In genomic region chr7:112430649-112431048, GRCh38 we compare ENCODE assay signal across 26 cellular contexts. TPM values are rescaled to one million over a fixed set of nuclear protein-coding genes. Genes with fewer than 3 reads are reported as not detected.
A peak's percentile ranks its signal among the peaks of the same experiment; 100 is the strongest.
DNase-seq lines count a peak whose midpoint lies in the region; ATAC-seq, FAIRE-seq and TF ChIP-seq lines count a peak whose summit lies in the region.
"Had no signal": no experiment of that assay in that cellular context is flagged by ENCODE, and none has a peak within 500 bp of the region (broad histone marks: within the 10 kb centered on the region; RNA-seq: fewer than 3 reads in every experiment).

No MANE protein-coding gene starts in this region.

- H3K79me2 ChIP-seq in GM23338 (replicated peaks; ENCODE audit: insufficient read depth) (no peaks in the 10 kb centered on the region), K562 (ENCODE audit: control insufficient read depth, insufficient read depth, low read length) (no peaks in the 10 kb centered on the region), trophoblast cell (ENCODE audit: control insufficient read depth, insufficient read depth, low read length, poor library complexity) (no peaks in the 10 kb centered on the region), H9 (ENCODE audit: insufficient read depth, low read length) (no peaks in the 10 kb centered on the region)

- H4K91ac ChIP-seq in trophoblast cell (ENCODE audit: low read depth, low read length) = no peak overlapping the region
- no peak overlapping the region for H4K91ac ChIP-seq in H9 (ENCODE audit: insufficient read length, low read depth, low read length)
- H4K91ac ChIP-seq in neuronal stem cell (ENCODE audit: low read depth, low read length, poor library complexity) = no peak overlapping the region

- no peak overlapping the region for H3T11ph ChIP-seq in H9 (ENCODE audit: low read length)

- DNase-seq in GM23338 (ENCODE audit: low spot score) = no peak
- no peak for DNase-seq in K562 (ENCODE audit: extremely low read depth in 1 of 4, low spot score in 3 of 4)
- no peak for DNase-seq in trophoblast cell
- DNase-seq in H9 = no peak
- no peak for DNase-seq in neuronal stem cell (ENCODE audit: low spot score)
- no peak for DNase-seq in NCI-H526 (lab: John Stamatoyannopoulos, UW)
- DNase-seq: 8988T; ACHN; BE2C; CD4-positive, alpha-beta memory T cell; CD8-positive, alpha-beta memory T cell; COR-L47; DMS 273 treated with DMSO at 0.1 percent for 48 hours; DMS153; DMS53; DMS79; DND-41; EL; GDM1 had no signal

- H3K27ac ChIP-seq in BLaER1 treated with 17β-estradiol and CSF1 and Interleukin-3, amounts not matched to agents 10 nM and 100 nM = 0 out of 22 replicates have a peak overlapping the region, but pooled peaks of 1 of the 11 experiments have one; percentile 0
- no peak overlapping the region for H3K27ac ChIP-seq in GM23338 (ENCODE audit: low read depth)
- H3K27ac ChIP-seq in K562 (ENCODE audit: extremely low read depth, low read depth, low read length) = no peak overlapping the region
- no peak overlapping the region for H3K27ac ChIP-seq in trophoblast cell (ENCODE audit: low read depth, low read length)
- H3K27ac ChIP-seq in H9 (ENCODE audit: insufficient read length, low read depth, low read length) = no peak overlapping the region
- H3K27ac ChIP-seq in neuronal stem cell (replicated peaks; ENCODE audit: low read length) = no peak overlapping the region
- H3K27ac ChIP-seq: BLaER1, C4-2B had no signal

- no peak for TF ChIP-seq RAD21 in K562 (CRISPR knock-in tag; conservative IDR thresholded peaks at IDR 0.05 in 1 of 2, IDR thresholded peaks at IDR 0.05 in 1 of 2)

- no peak overlapping the region for H4K5ac ChIP-seq in H9 (ENCODE audit: insufficient read length, low read depth, low read length)

- no peak overlapping the region for H3K4ac ChIP-seq in trophoblast cell (ENCODE audit: low read depth, low read length)
- no peak overlapping the region for H3K4ac ChIP-seq in H9 (ENCODE audit: low read depth, low read length)
- no peak overlapping the region for H3K4ac ChIP-seq in neuronal stem cell (ENCODE audit: low read length)

- no peak overlapping the region for H3K27ac Mint-ChIP-seq in GM23338
- no peak overlapping the region for H3K27ac Mint-ChIP-seq in H9
- H3K27ac Mint-ChIP-seq: CD4-positive, alpha-beta memory T cell; CD8-positive, alpha-beta memory T cell had no signal

- H3K18ac ChIP-seq in trophoblast cell (ENCODE audit: low read length) = no peak overlapping the region
- H3K18ac ChIP-seq in H9 (ENCODE audit: insufficient read length, low read depth, low read length) = no peak overlapping the region
- no peak overlapping the region for H3K18ac ChIP-seq in neuronal stem cell (ENCODE audit: low read length)

- H2BK15ac ChIP-seq in H9 (ENCODE audit: low read depth, low read length) = no peak overlapping the region
- H2BK15ac ChIP-seq in neuronal stem cell (ENCODE audit: low read length) = no peak overlapping the region

- H3K27me3 ChIP-seq in BLaER1 treated with 17β-estradiol and CSF1 and Interleukin-3, amounts not matched to agents 10 nM and 100 nM = no peaks in the 10 kb centered on the region
- H3K27me3 ChIP-seq in GM23338 (ENCODE audit: insufficient read depth) (no peaks in the 10 kb centered on the region), K562 (ENCODE audit: control insufficient read depth in 2 of 2, insufficient read depth in 2 of 2, low read length in 2 of 2) (peaks cover 8% of the 10 kb centered on the region in 2 experiments; a peak in 3 of 5 replicates), trophoblast cell (ENCODE audit: insufficient read depth, low read length) (no peaks in the 10 kb centered on the region), H9 (ENCODE audit: insufficient read depth, low read length) (no peaks in the 10 kb centered on the region), neuronal stem cell (ENCODE audit: control insufficient read depth in 3 of 3, insufficient read depth in 3 of 3, low read depth in 1 of 3, low read length in 3 of 3) (no peaks in the 10 kb centered on the region)
- H3K27me3 ChIP-seq: BE2C, BLaER1 had no signal

- FAIRE-seq in K562 (lab: Jason Lieb, UNC) = no peak
- FAIRE-seq: A204.1, GM12891, GM19239 had no signal

- peak overlapping the region in 8 of 11 experiments; percentile 4 to 35 (median 12); a peak in 10 of 22 replicates for H3K4me2 ChIP-seq in BLaER1 treated with 17β-estradiol and CSF1 and Interleukin-3, amounts not matched to agents 10 nM and 100 nM
- H3K4me2 ChIP-seq in GM23338 = no peak overlapping the region
- H3K4me2 ChIP-seq in K562 (ENCODE audit: insufficient read depth, low read length) = no peak overlapping the region
- H3K4me2 ChIP-seq in trophoblast cell (ENCODE audit: low read length) = no peak overlapping the region
- H3K4me2 ChIP-seq in H9 (ENCODE audit: insufficient read depth, insufficient read length, low read length) = no peak overlapping the region
- H3K4me2 ChIP-seq in neuronal stem cell (ENCODE audit: insufficient read depth, low read length, poor library complexity, severe bottlenecking) = no peak overlapping the region
- H3K4me2 ChIP-seq: BLaER1 had no signal

- 2% methylated on average over 2 of the region's 2 CpGs for WGBS in K562 (ENCODE audit: insufficient coverage, low coverage, missing lambda C conversion rate)
- WGBS in trophoblast cell (ENCODE audit: extremely low coverage, insufficient coverage, insufficient read length) = no CpG with 5 or more reads among the region's 2 CpGs
- no CpG with 5 or more reads among the region's 2 CpGs for WGBS in H9 (ENCODE audit: extremely low coverage, insufficient read length, low lambda C conversion rate)
- WGBS in neuronal stem cell (ENCODE audit: extremely low coverage in 2 of 2, insufficient read length in 2 of 2, insufficient replicate concordance in 1 of 2), 2 donors = no CpG with 5 or more reads among the region's 2 CpGs

- H3K79me1 ChIP-seq in trophoblast cell (ENCODE audit: low read length) (no peaks in the 10 kb centered on the region), H9 (ENCODE audit: insufficient read depth, low read depth, low read length, poor library complexity, severe bottlenecking) (no peaks in the 10 kb centered on the region), neuronal stem cell (ENCODE audit: low read depth, low read length) (no peaks in the 10 kb centered on the region)

- peaks cover 6% of the 10 kb centered on the region for H3K27me3 Mint-ChIP-seq in GM23338 (ENCODE audit: insufficient read depth, low read depth, poor library complexity)
- H3K27me3 Mint-ChIP-seq in H9 (ENCODE audit: low read depth) = no peaks in the 10 kb centered on the region
- H3K27me3 Mint-ChIP-seq: CD8-positive, alpha-beta memory T cell had no signal

- H2BK20ac ChIP-seq in H9 (ENCODE audit: low read depth, low read length, poor library complexity, severe bottlenecking) = no peak overlapping the region

- peaks cover 10 to 33% (median 29%) of the 10 kb centered on the region in 10 experiments; a peak in 19 of 20 replicates for H3K4me1 ChIP-seq in BLaER1 treated with 17β-estradiol and CSF1 and Interleukin-3, amounts not matched to agents 10 nM and 100 nM
- peaks cover 10% of the 10 kb centered on the region; the same call in 1 of the 2 replicates for H3K4me1 ChIP-seq in GM23338 (ENCODE audit: insufficient read depth)
- peaks cover 0 to 3% of the 10 kb centered on the region in 2 experiments; a peak in 1 of 5 replicates for H3K4me1 ChIP-seq in K562 (replicated peaks in 1 of 2; ENCODE audit: control insufficient read depth in 2 of 2, insufficient read depth in 2 of 2, low read length in 2 of 2)
- peaks cover 2% of the 10 kb centered on the region in 2 experiments for H3K4me1 ChIP-seq in trophoblast cell (ENCODE audit: control insufficient read depth in 1 of 2, insufficient read depth in 2 of 2, low read length in 2 of 2)
- no peaks in the 10 kb centered on the region; the same call in 1 of the 2 replicates for H3K4me1 ChIP-seq in H9 (ENCODE audit: insufficient read depth, low read length)
- H3K4me1 ChIP-seq in neuronal stem cell (ENCODE audit: control insufficient read depth in 2 of 2, insufficient read depth in 1 of 2, low read depth in 1 of 2, low read length in 2 of 2) = peaks cover 2 to 6% of the 10 kb centered on the region in 2 donors
- H3K4me1 ChIP-seq: BE2C had no signal

- TF ChIP-seq POLR2A in K562 (conservative IDR thresholded peaks at IDR 0.05) = no peak

- H3K14ac ChIP-seq in trophoblast cell (ENCODE audit: low read length) (no peak overlapping the region), H9 (ENCODE audit: insufficient read depth, low read length) (no peak overlapping the region), neuronal stem cell (ENCODE audit: low read length) (no peak overlapping the region)

- H3K36me3 Mint-ChIP-seq in GM23338 (ENCODE audit: low read depth) (peaks cover 3% of the 10 kb centered on the region; the same call in 1 of the 3 replicates), H9 (ENCODE audit: insufficient read depth in 1 of 3, low read depth in 3 of 3) (no peaks in the 10 kb centered on the region)
- H3K36me3 Mint-ChIP-seq: CD4-positive, alpha-beta memory T cell; CD8-positive, alpha-beta memory T cell had no signal

- TF ChIP-seq EP300 in K562 (IDR thresholded peaks at IDR 0.05; ENCODE audit: low read length) = no peak

- no peak overlapping the region for H4K12ac ChIP-seq in trophoblast cell (ENCODE audit: low read depth, low read length)

- no peak overlapping the region for H2BK120ac ChIP-seq in trophoblast cell (ENCODE audit: insufficient read depth, low read length, poor library complexity)
- no peak overlapping the region for H2BK120ac ChIP-seq in H9 (ENCODE audit: low read depth, low read length, poor library complexity, severe bottlenecking)
- no peak overlapping the region for H2BK120ac ChIP-seq in neuronal stem cell (ENCODE audit: low read depth, low read length)

- ATAC-seq in GM23338 = peak; percentile 68
- ATAC-seq in K562 = peak; percentile 26; the same call in 1 of the 3 replicates

- no peaks in the 10 kb centered on the region for H3K23me2 ChIP-seq in H9 (ENCODE audit: insufficient read length, low read depth, low read length, poor library complexity, severe bottlenecking)

- TF ChIP-seq CTCF in GM23338 (conservative IDR thresholded peaks at IDR 0.05; ENCODE audit: low read depth in 2 of 2) (no peak), K562 (IDR thresholded peaks at IDR 0.05 in 2 of 3, conservative IDR thresholded peaks at IDR 0.05 in 1 of 3; ENCODE audit: insufficient read depth in 2 of 3, low read depth in 1 of 3, low read length in 3 of 3) (no peak), H9 (conservative IDR thresholded peaks at IDR 0.05) (no peak)

- no peaks in the 10 kb centered on the region for H3F3A ChIP-seq in GM23338 (replicated peaks; ENCODE audit: low read depth)

- POLR2A ChIA-PET in K562 (lab: Yijun Ruan, JAX) = no interaction called here

- H3K4me3 Mint-ChIP-seq in GM23338 (no peak overlapping the region), H9 (no peak overlapping the region)
- H3K4me3 Mint-ChIP-seq: CD4-positive, alpha-beta memory T cell; CD8-positive, alpha-beta memory T cell had no signal

- H3K4me1 Mint-ChIP-seq in GM23338 (peaks cover 20% of the 10 kb centered on the region), H9 (peaks cover 12 to 21% of the 10 kb centered on the region in 2 experiments)
- H3K4me1 Mint-ChIP-seq: CD4-positive, alpha-beta memory T cell; CD8-positive, alpha-beta memory T cell had no signal

- no peaks in the 10 kb centered on the region for H3K9me3 Mint-ChIP-seq in GM23338
- no peaks in the 10 kb centered on the region; a peak in 1 of 5 replicates for H3K9me3 Mint-ChIP-seq in H9
- H3K9me3 Mint-ChIP-seq: CD4-positive, alpha-beta memory T cell; CD8-positive, alpha-beta memory T cell had no signal

- H3K9me1 ChIP-seq in K562 (ENCODE audit: control insufficient read depth, insufficient read depth, low read length) = no peaks in the 10 kb centered on the region

- 0 out of 22 replicates have a peak, but pooled peaks cover 0 to 2% (median 0%) of the 10 kb centered on the region in 11 experiments for H3K36me3 ChIP-seq in BLaER1 treated with 17β-estradiol and CSF1 and Interleukin-3, amounts not matched to agents 10 nM and 100 nM
- H3K36me3 ChIP-seq in GM23338 (ENCODE audit: insufficient read depth) (no peaks in the 10 kb centered on the region), K562 (ENCODE audit: control insufficient read depth, insufficient read depth, low read length) (no peaks in the 10 kb centered on the region), trophoblast cell (ENCODE audit: control insufficient read depth in 1 of 2, insufficient read depth in 2 of 2, low read length in 2 of 2) (no peaks in the 10 kb centered on the region), neuronal stem cell (replicated peaks in 1 of 2; ENCODE audit: control insufficient read depth in 2 of 2, insufficient read depth in 2 of 2, low read length in 2 of 2) (no peaks in the 10 kb centered on the region)
- H3K36me3 ChIP-seq: BE2C, BLaER1 had no signal

- no peak overlapping the region for H3K9ac ChIP-seq in BLaER1 treated with 17β-estradiol and CSF1 and Interleukin-3, amounts not matched to agents 10 nM and 100 nM
- H3K9ac ChIP-seq in K562 (ENCODE audit: insufficient read depth in 1 of 2, low read depth in 2 of 2, low read length in 2 of 2) (no peak overlapping the region), trophoblast cell (ENCODE audit: low read length) (no peak overlapping the region), H9 (ENCODE audit: extremely low read depth, insufficient read length, low read length) (no peak overlapping the region), neuronal stem cell (ENCODE audit: low read depth, low read length, poor library complexity) (no peak overlapping the region)
- H3K9ac ChIP-seq: BLaER1 had no signal

- BruUV-seq in K562 (replicated peaks; lab: Mats Ljungman, UMichigan) = no TSS peak

- H2AK5ac ChIP-seq in trophoblast cell (ENCODE audit: low read length) (no peak overlapping the region), H9 (ENCODE audit: insufficient read length, low read length) (no peak overlapping the region), neuronal stem cell (ENCODE audit: low read depth, low read length) (no peak overlapping the region)

- intact Hi-C loops in K562 (cut with micrococcal nuclease) = no loop called here

- H3K9me2 ChIP-seq in GM23338 (ENCODE audit: insufficient read depth) = no peaks in the 10 kb centered on the region

- no peaks in the 10 kb centered on the region for H3K9me3 ChIP-seq in BLaER1 treated with 17β-estradiol and CSF1 and Interleukin-3, amounts not matched to agents 10 nM and 100 nM (replicated peaks in 1 of 11)
- H3K9me3 ChIP-seq in K562 (replicated peaks; ENCODE audit: control insufficient read depth, insufficient read depth, low read depth, low read length) = no peaks in the 10 kb centered on the region
- peaks cover 2% of the 10 kb centered on the region for H3K9me3 ChIP-seq in trophoblast cell (ENCODE audit: insufficient read depth, low read depth, low read length)
- H3K9me3 ChIP-seq in H9 (ENCODE audit: control insufficient read depth, low read depth, low read length) = no peaks in the 10 kb centered on the region
- H3K9me3 ChIP-seq in neuronal stem cell (replicated peaks in 1 of 2; ENCODE audit: control insufficient read depth in 2 of 2, insufficient read depth in 1 of 2, low read depth in 1 of 2, low read length in 2 of 2) = peaks cover 0 to 8% of the 10 kb centered on the region in 2 donors
- H3K9me3 ChIP-seq: BE2C, BLaER1 had no signal

- H2BK5ac ChIP-seq in trophoblast cell (ENCODE audit: low read depth, low read length, poor library complexity) (no peak overlapping the region), H9 (ENCODE audit: insufficient read length, low read length) (no peak overlapping the region), neuronal stem cell (ENCODE audit: low read length) (no peak overlapping the region)

- H4K8ac ChIP-seq in trophoblast cell (ENCODE audit: low read depth, low read length) (no peak overlapping the region), H9 (replicated peaks; ENCODE audit: insufficient read length, low read depth, low read length) (no peak overlapping the region), neuronal stem cell (ENCODE audit: low read depth, low read length) (no peak overlapping the region)

- H4K20me1 ChIP-seq in BLaER1 treated with 17β-estradiol and CSF1 and Interleukin-3, amounts not matched to agents 10 nM and 100 nM = no peaks in the 10 kb centered on the region
- H4K20me1 ChIP-seq in GM23338 (replicated peaks; ENCODE audit: insufficient read depth) = no peaks in the 10 kb centered on the region
- H4K20me1 ChIP-seq in K562 (replicated peaks; ENCODE audit: control insufficient read depth, insufficient read depth, low read length) = no peaks in the 10 kb centered on the region
- no peaks in the 10 kb centered on the region for H4K20me1 ChIP-seq in H9 (ENCODE audit: control insufficient read depth, insufficient read depth, insufficient read length)
- H4K20me1 ChIP-seq: BLaER1 had no signal

- H3K4me3 ChIP-seq in BLaER1 treated with 17β-estradiol and CSF1 and Interleukin-3, amounts not matched to agents 10 nM and 100 nM = no peak overlapping the region
- no peak overlapping the region for H3K4me3 ChIP-seq in GM23338
- H3K4me3 ChIP-seq in K562 = no peak overlapping the region
- H3K4me3 ChIP-seq in trophoblast cell (ENCODE audit: low read depth, low read length) = no peak overlapping the region
- H3K4me3 ChIP-seq in neuronal stem cell (ENCODE audit: low read length in 2 of 2) = no peak overlapping the region
- H3K4me3 ChIP-seq: BLaER1 had no signal

- CTCF ChIA-PET in K562 (lab: Yijun Ruan, JAX; ENCODE audit: low intra/inter-chr PET ratio) = no interaction called here

- H3K23ac ChIP-seq in trophoblast cell (ENCODE audit: low read length) (no peak overlapping the region), H9 (ENCODE audit: insufficient read length, low read depth, low read length) (no peak overlapping the region), neuronal stem cell (ENCODE audit: low read depth, low read length, poor library complexity) (no peak overlapping the region)

- peak overlapping the region; percentile 53 for H2BK12ac ChIP-seq in trophoblast cell (ENCODE audit: low read length)
- H2BK12ac ChIP-seq in H9 (ENCODE audit: insufficient read length, low read depth, low read length) = no peak overlapping the region
- no peak overlapping the region for H2BK12ac ChIP-seq in neuronal stem cell (ENCODE audit: low read length)

- H2AFZ ChIP-seq in GM23338 (no peak overlapping the region), K562 (ENCODE audit: low read depth, low read length) (no peak overlapping the region), trophoblast cell (ENCODE audit: insufficient read depth, low read length, poor library complexity) (no peak overlapping the region), H9 (ENCODE audit: low read length) (no peak overlapping the region), neuronal stem cell (ENCODE audit: low read length) (no peak overlapping the region)

- in situ Hi-C loops in K562 (cut with MboI) = no loop called here

- H3K56ac ChIP-seq in H9 (ENCODE audit: insufficient read length, low read depth, low read length) = no peak overlapping the region

RNA-seq across cellular contexts. Expression of gene IFRD1, which starts 19.6 kb away (rescaled TPM):
- 73.6 TPM in 2 replicates for total RNA-seq in GM23338 (2014; rRNA removed; shearing (Covaris generic))
- polyA plus RNA-seq in GM23338 (2016; fragmentation: Nextera tagmentation; extraction: Ambion mirVana) (59.6 and 69.6 TPM in 2 replicates), K562 (2011; rRNA removed) (52.6 and 81.8 TPM in 2 replicates), K562 (2014; fragmentation: Illumina TruSeq; extraction: Trizol) (66.8 and 73.3 TPM in 2 replicates), K562 (2014; fragmentation: Nextera tagmentation; extraction: Ambion mirVana) (10 to 100 TPM; 27.6 to 37.0 TPM), K562 (2014; rRNA removed) (70.4 and 79.2 TPM in 2 replicates)
- 79.3 and 178 TPM in 2 replicates for total RNA-seq in K562 (2011; cell fraction: chromatin; rRNA removed; ENCODE audit: low replicate concordance)
- total RNA-seq in K562 (2011; cell fraction: nucleolus; rRNA removed) = 42.2 and 49.9 TPM in 2 replicates
- total RNA-seq in K562 (2011; cell fraction: nucleoplasm; rRNA removed) = 76.4 and 120 TPM in 2 replicates
- total RNA-seq in K562 (2014; rRNA removed) (66.8 and 77.8 TPM in 2 replicates), K562 (2014; rRNA removed; fragmentation: Illumina TruSeq; extraction: Trizol) (73.1 and 76.1 TPM in 2 replicates), K562 (2015; rRNA removed; fragmentation: Illumina TruSeq; extraction: Trizol) (68.1 and 68.7 TPM in 2 replicates), K562 (2021) (74.2 and 75.3 TPM in 2 replicates), H9 (2021) (60.6 and 67.8 TPM in 2 replicates)
- polyA plus RNA-seq in K562 (2011; cell fraction: cytosol; rRNA removed) = 21.8 and 23.3 TPM in 2 replicates
- 50.5 and 53.6 TPM in 2 replicates for polyA plus RNA-seq in K562 (2011; cell fraction: nucleus; rRNA removed)
- 62.5 and 71.7 TPM in 2 replicates for polyA plus RNA-seq in K562 (2012)
- 79.3 and 80.4 TPM in 2 replicates for polyA minus RNA-seq in K562 (2011; rRNA and poly(A)+ RNA removed)
- polyA minus RNA-seq in K562 (2011; cell fraction: cytosol; rRNA and poly(A)+ RNA removed) = 20.1 and 34.4 TPM in 2 replicates
- polyA minus RNA-seq in K562 (2011; cell fraction: nucleus; rRNA and poly(A)+ RNA removed) = 60.6 and 82.3 TPM in 2 replicates
- polyA plus RNA-seq in trophoblast cell (2013) = 271 and 280 TPM in 2 replicates
- polyA plus RNA-seq in neuronal stem cell (2013, experiment 1 of 2) = 38.9 TPM
- 38.4 TPM for polyA plus RNA-seq in neuronal stem cell (2013, experiment 2 of 2)

RNA-seq across cellular contexts. Expression of gene LSMEM1, which starts 50.1 kb away (rescaled TPM):
- total RNA-seq in GM23338 (2014; rRNA removed; shearing (Covaris generic)) = 0.21 and 0.27 TPM in 2 replicates
- polyA plus RNA-seq in GM23338 (2016; fragmentation: Nextera tagmentation; extraction: Ambion mirVana) = 0.52 and 0.71 TPM in 2 replicates
- 0.81 and 4.6 TPM in 2 replicates for total RNA-seq in K562 (2011; cell fraction: chromatin; rRNA removed; ENCODE audit: low replicate concordance)
- total RNA-seq in K562 (2011; cell fraction: nucleolus; rRNA removed) = 0.33 and 2.5 TPM in 2 replicates
- total RNA-seq in K562 (2011; cell fraction: nucleoplasm; rRNA removed) = 3.2 and 5.6 TPM in 2 replicates
- 0.36 and 0.94 TPM in 2 replicates for total RNA-seq in K562 (2014; rRNA removed)
- total RNA-seq in K562 (2014; rRNA removed; fragmentation: Illumina TruSeq; extraction: Trizol) = 0.58 and 1.5 TPM in 2 replicates
- 0.87 and 1.6 TPM in 2 replicates for total RNA-seq in K562 (2015; rRNA removed; fragmentation: Illumina TruSeq; extraction: Trizol)
- 0.53 and 0.63 TPM in 2 replicates for total RNA-seq in K562 (2021)
- 1.4 and 1.8 TPM in 2 replicates for polyA plus RNA-seq in K562 (2011; rRNA removed)
- 0.09 and 0.40 TPM in 2 replicates for polyA plus RNA-seq in K562 (2011; cell fraction: cytosol; rRNA removed)
- 0.72 and 1.5 TPM in 2 replicates for polyA plus RNA-seq in K562 (2011; cell fraction: nucleus; rRNA removed)
- 0.40 and 0.42 TPM in 2 replicates for polyA plus RNA-seq in K562 (2012)
- 0.97 and 1.5 TPM in 2 replicates for polyA plus RNA-seq in K562 (2014; fragmentation: Illumina TruSeq; extraction: Trizol)
- under 1 TPM; 0.17 to 0.34 TPM for polyA plus RNA-seq in K562 (2014; fragmentation: Nextera tagmentation; extraction: Ambion mirVana)
- 0.93 and 1.2 TPM in 2 replicates for polyA plus RNA-seq in K562 (2014; rRNA removed)
- polyA minus RNA-seq in K562 (2011; rRNA and poly(A)+ RNA removed) = 0.91 and 1.6 TPM in 2 replicates
- polyA minus RNA-seq in K562 (2011; cell fraction: cytosol; rRNA and poly(A)+ RNA removed) = 0.48 TPM in 1 of 2 replicates, not detected in the other
- 0.40 and 1.4 TPM in 2 replicates for polyA minus RNA-seq in K562 (2011; cell fraction: nucleus; rRNA and poly(A)+ RNA removed)
- 1.5 and 1.7 TPM in 2 replicates for polyA plus RNA-seq in trophoblast cell (2013)
- total RNA-seq in H9 (2021) = 0.46 and 1.0 TPM in 2 replicates
- polyA plus RNA-seq in neuronal stem cell (2013, experiment 1 of 2) = 0.67 TPM
- 0.53 TPM for polyA plus RNA-seq in neuronal stem cell (2013, experiment 2 of 2)
- total RNA-seq: G401 had no signal

Comparison
In these comparisons a context has a peak if more than half of its experiments do, and no peak if none do; other contexts are left out.
1. H3K4me2 ChIP-seq: peak in BLaER1 treated with 17β-estradiol and CSF1 and Interleukin-3, amounts not matched to agents 10 nM and 100 nM (8 of 11); none in GM23338 (single experiment), K562 (single experiment), trophoblast cell (single experiment), H9 (single experiment) and neuronal stem cell (single experiment).